8 cellular contexts compared by ENCODE assay signal in genomic region chr16:78925071-78925714, GRCh38.
DNase-seq lines count a peak whose midpoint lies in the region; ATAC-seq and TF ChIP-seq lines count a peak whose summit lies in the region.

No MANE protein-coding gene starts in this region.

- DNase-seq in D341Med (ENCODE audit: low spot score) (peak; percentile 37), HL-60 (ENCODE audit: low read depth in 1 of 2, low spot score in 1 of 2) (peak in 1 of 2 experiments; percentile 19), iPS-NIHi7 (ENCODE audit: extremely low spot score) (peak; percentile 51)
- peak; percentile 21 for DNase-seq in activated CD8-positive, alpha-beta T cell treated with anti-CD3 and anti-CD28 coated beads, Interleukin-2, amount 10 ng/mL, durations not matched to agents 7 days and 5 days
- peak; percentile 52 for DNase-seq in stimulated activated CD8-positive, alpha-beta memory T cell treated with anti-CD3 and anti-CD28 coated beads, Interleukin-4, amount 100 ng/mL, for 48 hours

- peak; percentile 59 for TF ChIP-seq CTCF in HL-60 (IDR thresholded peaks at IDR 0.05; ENCODE audit: insufficient read depth, low read length)

- H3K4me1 Mint-ChIP-seq in activated CD8-positive, alpha-beta T cell treated with anti-CD3 and anti-CD28 coated beads, Interleukin-2, amount 10 ng/mL, durations not matched to agents 7 days and 5 days (ENCODE audit: low read depth): no peaks in the 10 kb centered on the region

- no peak overlapping the region for H3K4me3 ChIP-seq in HL-60 (replicated peaks; ENCODE audit: insufficient read depth, low read length)

- peaks cover 30% of the 10 kb centered on the region for H3K9me3 Mint-ChIP-seq in activated CD8-positive, alpha-beta T cell treated with anti-CD3 and anti-CD28 coated beads, Interleukin-2, amount 10 ng/mL, durations not matched to agents 7 days and 5 days (ENCODE audit: insufficient read depth)

- no peak overlapping the region for H3K27ac Mint-ChIP-seq in activated CD8-positive, alpha-beta T cell treated with anti-CD3 and anti-CD28 coated beads, Interleukin-2, amount 10 ng/mL, durations not matched to agents 7 days and 5 days

- H3K27me3 ChIP-seq in HL-60 (ENCODE audit: insufficient read depth, poor library complexity, severe bottlenecking): no peaks in the 10 kb centered on the region

- H3K36me3 Mint-ChIP-seq in activated CD8-positive, alpha-beta T cell treated with anti-CD3 and anti-CD28 coated beads, Interleukin-2, amount 10 ng/mL, durations not matched to agents 7 days and 5 days (ENCODE audit: low read depth): peaks cover 2% of the 10 kb centered on the region

- H3K4me3 Mint-ChIP-seq in activated CD8-positive, alpha-beta T cell treated with anti-CD3 and anti-CD28 coated beads, Interleukin-2, amount 10 ng/mL, durations not matched to agents 7 days and 5 days: no peak overlapping the region

- no peak overlapping the region for H3K27ac ChIP-seq in HL-60 (replicated peaks)

- no peak for ATAC-seq in activated CD8-positive, alpha-beta T cell treated with anti-CD3 and anti-CD28 coated beads, Interleukin-2, amount 10 ng/mL, durations not matched to agents 7 days and 5 days
- ATAC-seq in HG03196 (IDR thresholded peaks at IDR 0.05; ENCODE audit: unreplicated experiment) (no peak), HG02870 (IDR thresholded peaks at IDR 0.05; ENCODE audit: unreplicated experiment) (no peak), HG03565 (IDR thresholded peaks at IDR 0.05; ENCODE audit: unreplicated experiment) (no peak)

- CTCF ChIA-PET in activated CD8-positive, alpha-beta T cell treated with anti-CD3 and anti-CD28 coated beads, Interleukin-2, amount 10 ng/mL, durations not matched to agents 7 days and 5 days (lab: Charles Lee): no interaction called here

- no peaks in the 10 kb centered on the region for H3K27me3 Mint-ChIP-seq in activated CD8-positive, alpha-beta T cell treated with anti-CD3 and anti-CD28 coated beads, Interleukin-2, amount 10 ng/mL, durations not matched to agents 7 days and 5 days (ENCODE audit: low read depth)

- POLR2A ChIA-PET in activated CD8-positive, alpha-beta T cell treated with anti-CD3 and anti-CD28 coated beads, Interleukin-2, amount 10 ng/mL, durations not matched to agents 7 days and 5 days (lab: Charles Lee): no interaction called here
